ENCODE assay signal across 8 cellular contexts in the genomic region with DNA sequence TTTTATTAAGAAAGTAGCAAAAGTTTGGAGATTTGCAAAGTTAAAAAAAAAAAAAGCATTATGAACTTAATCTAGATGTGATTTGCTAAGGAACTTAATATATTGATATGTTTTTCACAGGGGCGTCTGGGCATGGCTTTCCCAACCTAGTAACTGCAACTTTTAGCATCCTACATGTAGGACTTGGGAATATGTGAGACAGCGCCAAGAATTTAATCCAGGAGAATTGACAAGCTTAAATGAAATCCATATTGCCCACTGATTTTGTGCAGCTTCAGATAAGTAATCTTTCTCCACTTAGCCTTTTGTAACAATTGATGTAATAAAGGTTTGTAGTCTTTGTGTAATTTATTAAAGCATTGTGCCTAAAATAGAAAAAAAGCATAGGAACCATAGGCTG. TPM values are rescaled to one million over a fixed set of nuclear protein-coding genes. Genes with fewer than 3 reads are reported as not detected.
DNase-seq lines count a peak whose midpoint lies in the region; ATAC-seq and TF ChIP-seq lines count a peak whose summit lies in the region.

No MANE protein-coding gene starts in this region.

- H3K36me3 ChIP-seq in right atrium auricular region (no peaks in the 10 kb centered on the region), mesenchymal stem cell (ENCODE audit: control insufficient read depth in 1 of 2, insufficient read depth in 2 of 2, low read depth in 1 of 2, low read length in 2 of 2) (peaks cover 7 to 35% of the 10 kb centered on the region in 2 experiments)

- H3K4me2 ChIP-seq in mesenchymal stem cell (ENCODE audit: low read length, poor library complexity, severe bottlenecking) = peak overlapping the region; percentile 58

- no peak overlapping the region for H2BK12ac ChIP-seq in mesenchymal stem cell (ENCODE audit: low read length in 2 of 2)

- no peak overlapping the region for H2AK5ac ChIP-seq in mesenchymal stem cell (ENCODE audit: low read length, severe bottlenecking)

- H2AFZ ChIP-seq in mesenchymal stem cell (ENCODE audit: low read depth, low read length) = no peak overlapping the region

- no peak overlapping the region for H3K4ac ChIP-seq in mesenchymal stem cell (ENCODE audit: low read depth in 1 of 2, low read length in 2 of 2)

- intact Hi-C loops in Right ventricle myocardium inferior (cut with DNase I) = loop anchor here (2.0 kb wide), 1 partner anchor 69 kb away; a partner anchor contains a TSS

- peak overlapping the region; percentile 98 for H3K9ac ChIP-seq in mesenchymal stem cell (ENCODE audit: low read length)

- H3K4me3 ChIP-seq in right atrium auricular region = peak overlapping the region; percentile 97 to 98
- H3K4me3 ChIP-seq in mesenchymal stem cell (ENCODE audit: insufficient read depth in 1 of 2, low read depth in 1 of 2, low read length in 2 of 2) = peak overlapping the region in 1 of 2 experiments; percentile 82

- H3K27ac ChIP-seq in right atrium auricular region (peak overlapping the region; percentile 99), mesenchymal stem cell (ENCODE audit: low read length, poor library complexity, severe bottlenecking) (no peak overlapping the region)

- no peak overlapping the region for H4K91ac ChIP-seq in mesenchymal stem cell (ENCODE audit: low read length)

- no peak overlapping the region for H4K8ac ChIP-seq in mesenchymal stem cell (ENCODE audit: low read length)

- peak overlapping the region; percentile 99 to 100 (median 100) for H3K27ac Mint-ChIP-seq in brain

- DNase-seq in right atrium auricular region (ENCODE audit: low spot score) (no peak), Right ventricle myocardium inferior (ENCODE audit: missing footprints) (no peak), mesenchymal stem cell (no peak), COLO829 (ENCODE audit: low spot score) (no peak), putamen (ENCODE audit: low spot score) (no peak), NCI-H128 (lab: John Stamatoyannopoulos, UW; ENCODE audit: unreplicated experiment) (no peak)

- peaks cover 14% of the 10 kb centered on the region for H3K27me3 Mint-ChIP-seq in brain

- no peak for TF ChIP-seq CTCF in right atrium auricular region (IDR thresholded peaks at IDR 0.05)
- TF ChIP-seq CTCF in brain (conservative IDR thresholded peaks at IDR 0.05) = no peak

- peaks cover 46% of the 10 kb centered on the region for H3K4me1 Mint-ChIP-seq in brain

- H3K79me1 ChIP-seq in mesenchymal stem cell (replicated peaks; ENCODE audit: low read length, poor library complexity, severe bottlenecking) = peaks cover 8% of the 10 kb centered on the region

- H2BK120ac ChIP-seq in mesenchymal stem cell (ENCODE audit: low read depth, low read length) = no peak overlapping the region

- peaks cover 0 to 2% (median 0%) of the 10 kb centered on the region in 5 experiments for H3K9me3 Mint-ChIP-seq in brain

- no peak overlapping the region for H2BK15ac ChIP-seq in mesenchymal stem cell (ENCODE audit: low read depth, poor library complexity, severe bottlenecking)

- H3K4me3 Mint-ChIP-seq in brain = peak overlapping the region; percentile 95 to 100 (median 96)

- 0% methylated on average over 2 of the region's 2 CpGs for WGBS in mesenchymal stem cell

- no peak overlapping the region for H3K23ac ChIP-seq in mesenchymal stem cell (ENCODE audit: low read length in 2 of 2)

- peaks cover 52% of the 10 kb centered on the region for H3K36me3 Mint-ChIP-seq in brain

- H3K4me1 ChIP-seq in right atrium auricular region (peaks cover 0 to 40% of the 10 kb centered on the region in 2 donors), mesenchymal stem cell (ENCODE audit: control insufficient read depth, insufficient read depth, low read depth, low read length) (peaks cover 6% of the 10 kb centered on the region)

- no peak overlapping the region for H2BK5ac ChIP-seq in mesenchymal stem cell (ENCODE audit: low read depth, low read length, poor library complexity, severe bottlenecking)

- ATAC-seq in Right ventricle myocardium inferior (no peak), HG02588 (IDR thresholded peaks at IDR 0.05; ENCODE audit: unreplicated experiment) (no peak)

- H3K27me3 ChIP-seq in right atrium auricular region = no peaks in the 10 kb centered on the region
- no peaks in the 10 kb centered on the region for H3K27me3 ChIP-seq in mesenchymal stem cell (ENCODE audit: control insufficient read depth in 1 of 2, insufficient read depth in 1 of 2, low read length in 2 of 2)

- no peak overlapping the region for H3K14ac ChIP-seq in mesenchymal stem cell (ENCODE audit: low read length in 2 of 2)

- no peaks in the 10 kb centered on the region for H3K9me3 ChIP-seq in right atrium auricular region
- H3K9me3 ChIP-seq in mesenchymal stem cell (ENCODE audit: control insufficient read depth, low read length) = no peaks in the 10 kb centered on the region

- H3K18ac ChIP-seq in mesenchymal stem cell (ENCODE audit: low read depth in 1 of 2, low read length in 2 of 2) = no peak overlapping the region

RNA-seq across cellular contexts. Expression of a gene that starts 1.0 kb away (rescaled TPM):
- total RNA-seq in right atrium auricular region (10 to 100 TPM; 11.5 to 13.9 TPM), Right ventricle myocardium inferior (10.9 TPM)
- polyA plus RNA-seq in brain (ENCODE audit: insufficient read depth, low read depth, low replicate concordance) = 11.3 TPM
- polyA plus RNA-seq in mesenchymal stem cell (2013, experiment 1 of 2) = 13.3 TPM
- polyA plus RNA-seq in mesenchymal stem cell (2013, experiment 2 of 2) = 13.4 TPM
